Comparison of ENCODE assay signal across 11 cellular contexts in genomic region chr3:111831840-111832239, GRCh38. TPM values are rescaled to one million over a fixed set of nuclear protein-coding genes. Genes with fewer than 3 reads are reported as not detected.
DNase-seq lines count a peak whose midpoint lies in the region; ATAC-seq and TF ChIP-seq lines count a peak whose summit lies in the region.
"Had no signal": no experiment of that assay in that cellular context is flagged by ENCODE, and none has a peak within 500 bp of the region (broad histone marks: within the 10 kb centered on the region; RNA-seq: fewer than 3 reads in every experiment).

No MANE protein-coding gene starts in this region.

- DNase-seq in DND-41 (peak; percentile 65), LHCN-M2 (ENCODE audit: low read depth) (peak; percentile 60), posterior cingulate gyrus (no peak), Right ventricle myocardium superior (no peak), NOMO-1 (lab: John Stamatoyannopoulos, UW; ENCODE audit: unreplicated experiment in 2 of 2) (no peak), H7 (no peak)
- peak; percentile 10 for DNase-seq in activated T-helper 2 cell treated with anti-CD3 and anti-CD28 coated beads, Interferon-gamma antibody, Interleukin-2, Interleukin-4, amounts not matched to agents 10 μg/mL and 5 μg/mL and 100 μg/mL, durations not matched to agents 14 hours and 24 hours and 36 hours (ENCODE audit: low spot score)
- DNase-seq in naive thymus-derived CD4-positive, alpha-beta T cell, result peak in 4 of 9 donors; percentile 1 to 21 (median 5)
- DNase-seq: left ventricle myocardium inferior, NCI-H1694 had no signal

- POLR2A ChIA-PET in naive thymus-derived CD4-positive, alpha-beta T cell (lab: Charles Lee), result interaction anchor here (0.5 to 0.6 kb wide), 2 partner anchors 115 to 1420 kb away, joined by 3 read pairs; no protein-coding TSS in a partner anchor

- no peaks in the 10 kb centered on the region for H4K20me1 ChIP-seq in DND-41 (ENCODE audit: insufficient read depth, low read length)

- H3K79me2 ChIP-seq in DND-41 (ENCODE audit: insufficient read depth, low read length), result no peaks in the 10 kb centered on the region

- peaks cover 5% of the 10 kb centered on the region for H3K4me1 ChIP-seq in DND-41 (ENCODE audit: insufficient read depth, low read length)
- no peaks in the 10 kb centered on the region for H3K4me1 ChIP-seq in naive thymus-derived CD4-positive, alpha-beta T cell (ENCODE audit: control insufficient read depth in 2 of 2, insufficient read depth in 2 of 2, low read length in 2 of 2)
- H3K4me1 ChIP-seq: left ventricle myocardium inferior had no signal

- peaks cover 8% of the 10 kb centered on the region for H3K4me1 Mint-ChIP-seq in activated T-helper 2 cell treated with anti-CD3 and anti-CD28 coated beads, Interferon-gamma antibody, Interleukin-2, Interleukin-4, amounts not matched to agents 10 μg/mL and 5 μg/mL and 100 μg/mL, durations not matched to agents 14 hours and 24 hours and 36 hours (ENCODE audit: low read depth)
- peaks cover 7 to 14% (median 10%) of the 10 kb centered on the region in 7 donors for H3K4me1 Mint-ChIP-seq in naive thymus-derived CD4-positive, alpha-beta T cell

- H3K36me3 Mint-ChIP-seq in activated T-helper 2 cell treated with anti-CD3 and anti-CD28 coated beads, Interferon-gamma antibody, Interleukin-2, Interleukin-4, amounts not matched to agents 10 μg/mL and 5 μg/mL and 100 μg/mL, durations not matched to agents 14 hours and 24 hours and 36 hours (ENCODE audit: low read depth), result no peaks in the 10 kb centered on the region
- no peaks in the 10 kb centered on the region for H3K36me3 Mint-ChIP-seq in naive thymus-derived CD4-positive, alpha-beta T cell

- no peak overlapping the region for H3K4me3 Mint-ChIP-seq in activated T-helper 2 cell treated with anti-CD3 and anti-CD28 coated beads, Interferon-gamma antibody, Interleukin-2, Interleukin-4, amounts not matched to agents 10 μg/mL and 5 μg/mL and 100 μg/mL, durations not matched to agents 14 hours and 24 hours and 36 hours (ENCODE audit: low read depth)
- H3K4me3 Mint-ChIP-seq in naive thymus-derived CD4-positive, alpha-beta T cell, result no peak overlapping the region

- H3K36me3 ChIP-seq in DND-41 (ENCODE audit: insufficient read depth, low read length), result no peaks in the 10 kb centered on the region
- no peaks in the 10 kb centered on the region for H3K36me3 ChIP-seq in naive thymus-derived CD4-positive, alpha-beta T cell (ENCODE audit: control insufficient read depth in 2 of 3, insufficient read depth in 3 of 3, low read length in 3 of 3)
- no peaks in the 10 kb centered on the region for H3K36me3 ChIP-seq in H7 (replicated peaks; ENCODE audit: control insufficient read depth, insufficient read depth, low read length)
- H3K36me3 ChIP-seq: left ventricle myocardium inferior had no signal

- no peak overlapping the region for H3K27ac ChIP-seq in DND-41 (ENCODE audit: low read length)
- no peak overlapping the region for H3K27ac ChIP-seq in naive thymus-derived CD4-positive, alpha-beta T cell (ENCODE audit: low read depth, low read length)
- H3K27ac ChIP-seq: HL-60, left ventricle myocardium inferior had no signal

- no peaks in the 10 kb centered on the region for H3K9me3 ChIP-seq in DND-41 (ENCODE audit: insufficient read depth, low read length, severe bottlenecking)
- no peaks in the 10 kb centered on the region for H3K9me3 ChIP-seq in naive thymus-derived CD4-positive, alpha-beta T cell (ENCODE audit: control insufficient read depth in 2 of 3, low read length in 3 of 3)
- H3K9me3 ChIP-seq: left ventricle myocardium inferior had no signal

- ATAC-seq in DND-41 (ENCODE audit: insufficient read depth, low read depth) (peak; percentile 99), Right ventricle myocardium superior (ENCODE audit: poor library complexity) (no peak)
- peak; percentile 73 for ATAC-seq in naive thymus-derived CD4-positive, alpha-beta T cell

- TF ChIP-seq CTCF in DND-41 (IDR thresholded peaks at IDR 0.05; ENCODE audit: borderline replicate concordance, extremely low read depth, low read length, poor library complexity, severe bottlenecking), result no peak

- no peak overlapping the region for H3K27ac Mint-ChIP-seq in activated T-helper 2 cell treated with anti-CD3 and anti-CD28 coated beads, Interferon-gamma antibody, Interleukin-2, Interleukin-4, amounts not matched to agents 10 μg/mL and 5 μg/mL and 100 μg/mL, durations not matched to agents 14 hours and 24 hours and 36 hours
- peak overlapping the region in 1 of 9 donors; percentile 26 for H3K27ac Mint-ChIP-seq in naive thymus-derived CD4-positive, alpha-beta T cell

- no peak overlapping the region for H3K4me2 ChIP-seq in DND-41 (ENCODE audit: insufficient read depth, low read length)

- no peak overlapping the region for H3K9ac ChIP-seq in DND-41 (ENCODE audit: low read depth, low read length)

- no peak overlapping the region for H3K4me3 ChIP-seq in DND-41 (ENCODE audit: low read depth in 1 of 2, low read length in 2 of 2)
- H3K4me3 ChIP-seq in naive thymus-derived CD4-positive, alpha-beta T cell (ENCODE audit: low read length), result no peak overlapping the region
- no peak overlapping the region for H3K4me3 ChIP-seq in H7 (ENCODE audit: insufficient read depth, low read depth, low read length)
- H3K4me3 ChIP-seq: left ventricle myocardium inferior had no signal

- intact Hi-C loops in activated T-helper 2 cell treated with anti-CD3 and anti-CD28 coated beads, Interferon-gamma antibody, Interleukin-2, Interleukin-4, amounts not matched to agents 10 μg/mL and 5 μg/mL and 100 μg/mL, durations not matched to agents 14 hours and 24 hours and 36 hours (cut with micrococcal nuclease), result no loop called here
- intact Hi-C loops in naive thymus-derived CD4-positive, alpha-beta T cell (cut with micrococcal nuclease), result no loop called here
- intact Hi-C loops in posterior cingulate gyrus (cut with DNase I), result no loop called here
- intact Hi-C loops in Right ventricle myocardium superior (cut with DNase I), result no loop called here

- H3K9me3 Mint-ChIP-seq in activated T-helper 2 cell treated with anti-CD3 and anti-CD28 coated beads, Interferon-gamma antibody, Interleukin-2, Interleukin-4, amounts not matched to agents 10 μg/mL and 5 μg/mL and 100 μg/mL, durations not matched to agents 14 hours and 24 hours and 36 hours, result no peaks in the 10 kb centered on the region
- no peaks in the 10 kb centered on the region for H3K9me3 Mint-ChIP-seq in naive thymus-derived CD4-positive, alpha-beta T cell

- no peak overlapping the region for H2AFZ ChIP-seq in DND-41 (ENCODE audit: low read depth, low read length)

- CTCF ChIA-PET in naive thymus-derived CD4-positive, alpha-beta T cell (lab: Charles Lee), result no interaction called here

- no peaks in the 10 kb centered on the region for H3K27me3 ChIP-seq in DND-41 (ENCODE audit: insufficient read depth, low read length, poor library complexity)
- no peaks in the 10 kb centered on the region for H3K27me3 ChIP-seq in naive thymus-derived CD4-positive, alpha-beta T cell (ENCODE audit: control insufficient read depth in 2 of 2, insufficient read depth in 2 of 2, low read length in 2 of 2)
- peaks cover 2% of the 10 kb centered on the region; the same call in 1 of the 2 replicates for H3K27me3 ChIP-seq in H7 (ENCODE audit: control insufficient read depth, insufficient read depth, low read length)

- H3K27me3 Mint-ChIP-seq in activated T-helper 2 cell treated with anti-CD3 and anti-CD28 coated beads, Interferon-gamma antibody, Interleukin-2, Interleukin-4, amounts not matched to agents 10 μg/mL and 5 μg/mL and 100 μg/mL, durations not matched to agents 14 hours and 24 hours and 36 hours (ENCODE audit: low read depth), result peaks cover 4% of the 10 kb centered on the region
- H3K27me3 Mint-ChIP-seq in naive thymus-derived CD4-positive, alpha-beta T cell, result no peaks in the 10 kb centered on the region

RNA-seq across cellular contexts. Expression of gene PHLDB2, which starts 27.2 kb away (rescaled TPM):
- total RNA-seq in LHCN-M2 (2014; rRNA removed) (21.7 and 23.7 TPM in 2 replicates), Right ventricle myocardium superior (122 TPM)
- 10.2 TPM for polyA plus RNA-seq in LHCN-M2 (2012)
- 0.80 and 0.94 TPM in 2 replicates for total RNA-seq in activated T-helper 2 cell treated with anti-CD3 and anti-CD28 coated beads, Interferon-gamma antibody, Interleukin-2, Interleukin-4, amounts not matched to agents 10 μg/mL and 5 μg/mL and 100 μg/mL, durations not matched to agents 14 hours and 24 hours and 36 hours
- 1 to 10 TPM in 3 of 5 experiments, under 1 TPM in 2; 0.38 to 6.8 (median 1.6) TPM for total RNA-seq in naive thymus-derived CD4-positive, alpha-beta T cell
- polyA plus RNA-seq in naive thymus-derived CD4-positive, alpha-beta T cell, result under 1 TPM; 0.15 to 0.45 TPM
- total RNA-seq in H7 (2014; rRNA removed; shearing (Covaris generic)), result 39.6 and 43.3 TPM in 2 replicates

Comparison
In these comparisons a context has a peak if more than half of its experiments do, and no peak if none do; other contexts are left out.
1. DNase-seq: peak in DND-41 (single experiment), LHCN-M2 (single experiment) and activated T-helper 2 cell treated with anti-CD3 and anti-CD28 coated beads, Interferon-gamma antibody, Interleukin-2, Interleukin-4, amounts not matched to agents 10 μg/mL and 5 μg/mL and 100 μg/mL, durations not matched to agents 14 hours and 24 hours and 36 hours (single experiment); none in posterior cingulate gyrus (0 of 10), Right ventricle myocardium superior (single experiment), NOMO-1 (0 of 2) and H7 (single experiment).